ENCODE assay signal across 1 cellular context in genomic region chr4:2142630-2143427, GRCh38.
TF ChIP-seq lines count a peak whose summit lies in the region.

No MANE protein-coding gene starts in this region.

TF ChIP-seq in K562, 482 proteins besides CTCF, POLR2A, EP300 and RAD21 (continued from another document and continues in another):
- TF ChIP-seq UBTF (IDR thresholded peaks at IDR 0.05; ENCODE audit: borderline replicate concordance in 1 of 2, low read depth in 2 of 2, low read length in 2 of 2) (no peak), MCM2 (IDR thresholded peaks at IDR 0.05; ENCODE audit: low read depth) (no peak), FOXO4 (CRISPR knock-in tag; IDR thresholded peaks at IDR 0.05) (no peak), CUX1 (CRISPR knock-in tag; IDR thresholded peaks at IDR 0.05) (peak; percentile 93), HINFP (tag; conservative IDR thresholded peaks at IDR 0.05; ENCODE audit: low read depth) (no peak), FOXK1 (CRISPR knock-in tag; IDR thresholded peaks at IDR 0.05; ENCODE audit: borderline replicate concordance) (no peak), KLF16 (IDR thresholded peaks at IDR 0.05) (no peak), PBX2 (CRISPR knock-in tag; IDR thresholded peaks at IDR 0.05; ENCODE audit: low read depth) (no peak), PBX2 (tag; conservative IDR thresholded peaks at IDR 0.05; ENCODE audit: low read depth) (0 out of 2 replicates have a peak, but pooled peaks have one; percentile 39), ILK (tag; IDR thresholded peaks at IDR 0.05; ENCODE audit: borderline replicate concordance, low read depth) (no peak), SETDB1 (IDR thresholded peaks at IDR 0.05; ENCODE audit: low read length) (no peak), MECOM (CRISPR knock-in tag; IDR thresholded peaks at IDR 0.05) (no peak), ZNF277 (CRISPR knock-in tag; IDR thresholded peaks at IDR 0.05; ENCODE audit: borderline replicate concordance) (no peak), ZNF3 (CRISPR knock-in tag; IDR thresholded peaks at IDR 0.05) (no peak), SMARCA5 (IDR thresholded peaks at IDR 0.05) (no peak), ZNF584 (CRISPR knock-in tag; IDR thresholded peaks at IDR 0.05; ENCODE audit: low read depth) (no peak), TAF15 (IDR thresholded peaks at IDR 0.05; ENCODE audit: low read depth, low read length) (no peak), ZNF586 (CRISPR knock-in tag; conservative IDR thresholded peaks at IDR 0.05) (no peak), NFIC (IDR thresholded peaks at IDR 0.05) (peak; percentile 37; the same call in 1 of the 2 replicates), ARID3A (IDR thresholded peaks at IDR 0.05; ENCODE audit: borderline replicate concordance, low read depth, low read length) (no peak), TSHZ1 (CRISPR knock-in tag; IDR thresholded peaks at IDR 0.05) (no peak), ZBTB5 (IDR thresholded peaks at IDR 0.05) (no peak), SIN3A (IDR thresholded peaks at IDR 0.05; ENCODE audit: borderline replicate concordance in 2 of 2, control insufficient read depth in 1 of 2, low read depth in 2 of 2, low read length in 2 of 2) (no peak), TCFL5 (CRISPR knock-in tag; conservative IDR thresholded peaks at IDR 0.05) (no peak), ZNF507 (tag; conservative IDR thresholded peaks at IDR 0.05) (no peak), SREBF2 (CRISPR knock-in tag; IDR thresholded peaks at IDR 0.05) (no peak), TAF9B (IDR thresholded peaks at IDR 0.05; ENCODE audit: partially characterized antibody) (no peak), PKNOX1 (IDR thresholded peaks at IDR 0.05) (peak; percentile 38), MEIS2 (IDR thresholded peaks at IDR 0.05; ENCODE audit: partially characterized antibody) (peak; percentile 67), HMGN3 (IDR thresholded peaks at IDR 0.05; ENCODE audit: borderline replicate concordance, extremely low read depth, insufficient read length, low read depth, low read length) (no peak), ZNF75A (CRISPR knock-in tag; IDR thresholded peaks at IDR 0.05) (no peak)
